18 cellular contexts compared by ENCODE assay signal in the genomic region with DNA sequence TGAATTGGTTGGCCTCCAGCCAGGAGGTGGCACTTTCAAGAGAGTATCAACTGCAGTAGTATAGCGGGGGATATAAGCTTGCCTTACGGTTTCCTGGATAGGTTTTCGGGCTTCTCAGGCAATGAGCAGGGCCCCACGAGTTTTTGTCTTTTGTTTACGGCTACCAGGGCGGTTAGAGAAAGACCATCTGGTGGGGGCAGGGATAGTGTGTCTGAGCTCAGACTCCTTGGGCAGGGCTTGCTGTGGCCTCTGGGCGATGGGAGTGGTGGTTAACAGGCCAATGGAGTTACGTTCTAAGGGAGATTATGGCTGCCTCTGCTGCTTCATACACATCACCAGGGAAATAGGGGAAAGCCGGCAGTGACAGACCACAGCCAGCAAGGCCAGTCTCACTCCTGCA.
DNase-seq lines count a peak whose midpoint lies in the region; ATAC-seq, FAIRE-seq and TF ChIP-seq lines count a peak whose summit lies in the region.
"Had no signal": no experiment of that assay in that cellular context is flagged by ENCODE, and none has a peak within 500 bp of the region (broad histone marks: within the 10 kb centered on the region; RNA-seq: fewer than 3 reads in every experiment).

No MANE protein-coding gene starts in this region.

- BruUV-seq in IMR-90 (replicated peaks; lab: Mats Ljungman, UMichigan): no TSS peak

- DNase-seq in NCI-H82 (lab: John Stamatoyannopoulos, UW) (peak; percentile 63), NCI-H82 treated with DMSO at 0.1 percent for 48 hours (lab: John Stamatoyannopoulos, UW; ENCODE audit: unreplicated experiment) (no peak), IMR-90 (no peak), H1 (ENCODE audit: low read depth in 1 of 2, low spot score in 2 of 2) (no peak), neural progenitor cell (ENCODE audit: low spot score) (peak; percentile 7), nucleus accumbens (lab: John Stamatoyannopoulos, UW) (no peak)
- no peak for DNase-seq in effector CD8-positive, alpha-beta T cell (lab: John Stamatoyannopoulos, UW)
- DNase-seq: CD4-positive, CD25-positive, alpha-beta regulatory T cell; GM23248; Karpas-422; NCI-H1417 treated with DMSO at 0.1 percent for 48 hours; NCI-H2029; NCI-H345; NCI-H526 treated with DMSO at 0.1 percent for 48 hours had no signal

- in situ Hi-C loops in IMR-90 (cut with MboI; ENCODE audit: low sequenced_read_pairs): no loop called here

- ATAC-seq in IMR-90 (ENCODE audit: low read depth) (no peak), HG03571 (IDR thresholded peaks at IDR 0.05; ENCODE audit: unreplicated experiment) (no peak)
- ATAC-seq: SK-N-SH treated with all-trans-retinoic acid at 6 μM for 48 hours had no signal

- H3K23ac ChIP-seq in IMR-90 (ENCODE audit: low read depth, low read length): no peak overlapping the region
- H3K23ac ChIP-seq in H1 (ENCODE audit: insufficient read length): no peak overlapping the region

- TF ChIP-seq POLR2A in IMR-90 (IDR thresholded peaks at IDR 0.05; ENCODE audit: low read depth, low read length) (no peak), H1 (IDR thresholded peaks at IDR 0.05; ENCODE audit: control extremely low read depth in 1 of 2, low read depth in 2 of 2, low read length in 2 of 2) (no peak)

- POLR2A ChIA-PET in IMR-90 (lab: Charles Lee; ENCODE audit: unreplicated experiment) (no interaction called here), H1 (lab: Charles Lee; ENCODE audit: partially characterized antibody) (interaction anchor here (1.4 kb wide), 1 partner anchor 8 kb away, joined by 3 read pairs; no protein-coding TSS in a partner anchor)

- H4K20me1 ChIP-seq in IMR-90 (ENCODE audit: insufficient read depth, low read length) (no peaks in the 10 kb centered on the region), H1 (replicated peaks in 1 of 2; ENCODE audit: control insufficient read depth in 1 of 2, insufficient read depth in 2 of 2, low read length in 2 of 2) (peaks cover 0 to 5% of the 10 kb centered on the region in 2 experiments), neural progenitor cell (ENCODE audit: low read depth) (peaks cover 8% of the 10 kb centered on the region)

- intact Hi-C loops in IMR-90 (cut with micrococcal nuclease): no loop called here

- H3K4me2 ChIP-seq in IMR-90 (ENCODE audit: low read depth, low read length) (no peak overlapping the region), H1 (ENCODE audit: insufficient read depth in 1 of 2, low read depth in 2 of 2, low read length in 2 of 2) (0 out of 4 replicates have a peak overlapping the region, but pooled peaks of 1 of the 2 experiments have one; percentile 34), neural progenitor cell (peak overlapping the region; percentile 22)

- H3K9me3 ChIP-seq in IMR-90 (ENCODE audit: control insufficient read depth, insufficient read depth, low read length) (no peaks in the 10 kb centered on the region), H1 (ENCODE audit: insufficient read depth in 2 of 2, low read depth in 1 of 2, low read length in 1 of 2) (no peaks in the 10 kb centered on the region), neural progenitor cell (ENCODE audit: low read depth) (no peaks in the 10 kb centered on the region)

- H3K23me2 ChIP-seq in H1 (ENCODE audit: low read depth, low read length): no peaks in the 10 kb centered on the region; the same call in 1 of the 2 replicates

- H3K56ac ChIP-seq in IMR-90 (ENCODE audit: extremely low read depth, insufficient read depth, low read length) (no peak overlapping the region), H1 (replicated peaks; ENCODE audit: insufficient read length, low read depth, low read length) (no peak overlapping the region)

- H3K9ac ChIP-seq in IMR-90 (ENCODE audit: low read depth, low read length) (no peak overlapping the region), H1 (replicated peaks in 1 of 4; ENCODE audit: extremely low read depth in 1 of 4, low read depth in 3 of 4, low read length in 3 of 4) (no peak overlapping the region), neural progenitor cell (no peak overlapping the region)
- H3K9ac ChIP-seq: GM23248 had no signal

- no peak overlapping the region for H3K27ac Mint-ChIP-seq in neural progenitor cell

- no peak overlapping the region for H3K4ac ChIP-seq in IMR-90 (ENCODE audit: low read depth, low read length)
- H3K4ac ChIP-seq in H1 (replicated peaks; ENCODE audit: insufficient read length, low read depth, low read length): no peak overlapping the region

- no peak overlapping the region for H4K91ac ChIP-seq in IMR-90 (ENCODE audit: insufficient read depth, low read depth, low read length)
- H4K91ac ChIP-seq in H1 (replicated peaks; ENCODE audit: insufficient read length, low read length): no peak overlapping the region

- H2BK5ac ChIP-seq in IMR-90 (ENCODE audit: low read depth, low read length, poor library complexity, severe bottlenecking) (no peak overlapping the region), H1 (ENCODE audit: low read depth, low read length) (peak overlapping the region; percentile 67; the same call in 1 of the 2 replicates)

- H2BK20ac ChIP-seq in IMR-90 (ENCODE audit: low read depth, low read length): no peak overlapping the region
- H2BK20ac ChIP-seq in H1 (ENCODE audit: low read length): no peak overlapping the region

- H3K27me3 ChIP-seq in IMR-90 (ENCODE audit: control insufficient read depth, insufficient read depth, low read length) (no peaks in the 10 kb centered on the region), H1 (replicated peaks in 1 of 4; ENCODE audit: control insufficient read depth in 3 of 4, extremely low read depth in 1 of 4, insufficient read depth in 3 of 4, low read length in 3 of 4) (no peaks in the 10 kb centered on the region), neural progenitor cell (no peaks in the 10 kb centered on the region)

- TF ChIP-seq CTCF in IMR-90 (conservative IDR thresholded peaks at IDR 0.05; ENCODE audit: low read depth, low read length) (no peak), H1 (IDR thresholded peaks at IDR 0.05; ENCODE audit: control extremely low read depth in 1 of 3, insufficient read depth in 1 of 3, low read depth in 1 of 3, low read length in 3 of 3) (no peak), neural progenitor cell (IDR thresholded peaks at IDR 0.05) (no peak)

- CTCF ChIA-PET in IMR-90 (lab: Yijun Ruan, JAX): no interaction called here
- CTCF ChIA-PET in H1 (lab: Charles Lee; ENCODE audit: partially characterized antibody): interaction anchor here (1.1 to 1.7 kb wide), 8 partner anchors 10 to 401 kb away, joined by 3 to 6 read pairs (median 3); no protein-coding TSS in a partner anchor

- dilution Hi-C loops in IMR-90 (cut with HindIII; ENCODE audit: low sequenced_read_pairs, unreplicated experiment): no loop called here

- peaks cover 73% of the 10 kb centered on the region for H3K36me3 Mint-ChIP-seq in neural progenitor cell

- H2BK120ac ChIP-seq in IMR-90 (ENCODE audit: low read depth, low read length) (no peak overlapping the region), H1 (replicated peaks; ENCODE audit: low read depth, low read length) (no peak overlapping the region)

- peaks cover 12% of the 10 kb centered on the region for H3F3A ChIP-seq in neural progenitor cell (ENCODE audit: low read depth)

- peak overlapping the region in 1 of 2 experiments; percentile 29; a peak in 1 of 4 replicates for H4K8ac ChIP-seq in IMR-90 (ENCODE audit: low read depth in 2 of 2, low read length in 2 of 2)
- peak overlapping the region; percentile 58; the same call in 1 of the 2 replicates for H4K8ac ChIP-seq in H1 (ENCODE audit: extremely low read depth, insufficient read depth, low read length)

- H3K36me3 ChIP-seq in IMR-90 (ENCODE audit: control insufficient read depth, insufficient read depth, low read length) (peaks cover 1% of the 10 kb centered on the region; the same call in 1 of the 2 replicates), H1 (ENCODE audit: control insufficient read depth in 2 of 4, insufficient read depth in 4 of 4, low read length in 3 of 4) (peaks cover 0 to 33% (median 6%) of the 10 kb centered on the region in 4 experiments; a peak in 7 of 8 replicates), neural progenitor cell (peaks cover 13% of the 10 kb centered on the region)

- no peak overlapping the region for H3K4me3 Mint-ChIP-seq in neural progenitor cell
- H3K4me3 Mint-ChIP-seq: CD4-positive, CD25-positive, alpha-beta regulatory T cell had no signal

- H3K4me1 ChIP-seq in IMR-90 (ENCODE audit: control insufficient read depth, insufficient read depth, low read length) (no peaks in the 10 kb centered on the region), H1 (replicated peaks in 1 of 4; ENCODE audit: control insufficient read depth in 3 of 4, insufficient read depth in 4 of 4, low read length in 3 of 4) (peaks cover 0 to 7% (median 5%) of the 10 kb centered on the region in 4 experiments; a peak in 3 of 7 replicates), neural progenitor cell (peaks cover 8% of the 10 kb centered on the region)

- no peak for FAIRE-seq in H1 (lab: Jason Lieb, UNC)
- FAIRE-seq: A204.1 had no signal

- H2AFZ ChIP-seq in IMR-90 (replicated peaks; ENCODE audit: low read length, poor library complexity): peak overlapping the region; percentile 2
- H2AFZ ChIP-seq in H1 (ENCODE audit: low read length): no peak overlapping the region
- H2AFZ ChIP-seq in neural progenitor cell (replicated peaks): no peak overlapping the region
- H2AFZ ChIP-seq: GM23248 had no signal

- H3K27me3 Mint-ChIP-seq in neural progenitor cell (ENCODE audit: insufficient read depth, low read depth): no peaks in the 10 kb centered on the region
- H3K27me3 Mint-ChIP-seq: CD4-positive, CD25-positive, alpha-beta regulatory T cell had no signal

- H3K18ac ChIP-seq in IMR-90 (ENCODE audit: low read depth, low read length) (no peak overlapping the region), H1 (ENCODE audit: extremely low read depth, low read length) (no peak overlapping the region)

- H3K14ac ChIP-seq in IMR-90 (replicated peaks; ENCODE audit: low read depth, low read length) (no peak overlapping the region), H1 (ENCODE audit: insufficient read length) (no peak overlapping the region)

- peaks cover 35% of the 10 kb centered on the region for H3K9me3 Mint-ChIP-seq in neural progenitor cell

- H3K4me3 ChIP-seq in IMR-90 (ENCODE audit: insufficient read depth, low read depth, low read length) (no peak overlapping the region), H1 (ENCODE audit: extremely low read depth in 1 of 4, insufficient read depth in 2 of 4, low read depth in 3 of 4, low read length in 4 of 4) (no peak overlapping the region), neural progenitor cell (no peak overlapping the region)
- H3K4me3 ChIP-seq: GM23248 had no signal

- H4K5ac ChIP-seq in IMR-90 (ENCODE audit: low read depth, low read length): no peak overlapping the region
- H4K5ac ChIP-seq in H1 (ENCODE audit: insufficient read length, low read depth, low read length): no peak overlapping the region

- H3K9me1 ChIP-seq in IMR-90 (ENCODE audit: insufficient read depth, low read length): peaks cover 8% of the 10 kb centered on the region

- H3K27ac ChIP-seq in IMR-90 (ENCODE audit: insufficient read depth, low read length): no peak overlapping the region
- no peak overlapping the region for H3K27ac ChIP-seq in H1 (ENCODE audit: low read depth, low read length)
- no peak overlapping the region for H3K27ac ChIP-seq in neural progenitor cell
- H3K27ac ChIP-seq: GM23248, HL-60 had no signal

- H2BK15ac ChIP-seq in IMR-90 (ENCODE audit: low read depth, low read length): no peak overlapping the region
- no peak overlapping the region for H2BK15ac ChIP-seq in H1 (ENCODE audit: low read length)

- H2BK12ac ChIP-seq in H1 (ENCODE audit: low read depth, low read length): no peak overlapping the region

- H2AK9ac ChIP-seq in IMR-90 (replicated peaks; ENCODE audit: low read depth, low read length, poor library complexity): no peak overlapping the region

- no peak for TF ChIP-seq RAD21 in IMR-90 (IDR thresholded peaks at IDR 0.05; ENCODE audit: low read length)
- TF ChIP-seq RAD21 in H1 (IDR thresholded peaks at IDR 0.05 in 1 of 2, conservative IDR thresholded peaks at IDR 0.05 in 1 of 2; ENCODE audit: low read depth in 2 of 2, low read length in 2 of 2): no peak

- H3K79me1 ChIP-seq in IMR-90 (ENCODE audit: low read depth in 1 of 2, low read length in 2 of 2) (peaks cover 15 to 21% of the 10 kb centered on the region in 2 experiments), H1 (ENCODE audit: low read depth, low read length) (0 out of 2 replicates have a peak, but pooled peaks cover 3% of the 10 kb centered on the region)

- WGBS in IMR-90 (ENCODE audit: extremely low coverage in 2 of 2, insufficient read length in 1 of 2), 2 experiments: 100% methylated on average over 2 of the region's 9 CpGs; no CpG with 5 or more reads in 1 of the 2 experiments
- WGBS in H1 (ENCODE audit: extremely low coverage in 1 of 2, insufficient coverage in 1 of 2, insufficient read length in 1 of 2, insufficient replicate concordance in 2 of 2, low coverage in 1 of 2, low lambda C conversion rate in 2 of 2, missing lambda C conversion rate in 1 of 2), 2 experiments: 89% methylated on average over 9 of the region's 9 CpGs; no CpG with 5 or more reads in 1 of the 2 experiments

- peaks cover 0 to 51% of the 10 kb centered on the region in 2 experiments; a peak in 2 of 4 replicates for H3K79me2 ChIP-seq in H1 (ENCODE audit: control insufficient read depth in 1 of 2, insufficient read depth in 2 of 2, low read length in 2 of 2)
- H3K79me2 ChIP-seq in neural progenitor cell (ENCODE audit: low read depth): peaks cover 68% of the 10 kb centered on the region

- H2AK5ac ChIP-seq in IMR-90 (ENCODE audit: low read depth, low read length) (no peak overlapping the region), H1 (ENCODE audit: low read depth, low read length) (no peak overlapping the region)

- no peak for TF ChIP-seq EP300 in H1 (IDR thresholded peaks at IDR 0.05; ENCODE audit: borderline replicate concordance in 1 of 2, low read depth in 2 of 2, low read length in 2 of 2)

- no peaks in the 10 kb centered on the region for H3K4me1 Mint-ChIP-seq in neural progenitor cell

Comparison
In these comparisons a context has a peak if more than half of its experiments do, and no peak if none do; other contexts are left out.
1. DNase-seq: peak in NCI-H82 (single experiment) and neural progenitor cell (single experiment); none in NCI-H82 treated with DMSO at 0.1 percent for 48 hours (single experiment), IMR-90 (single experiment), H1 (0 of 2), nucleus accumbens (0 of 56) and effector CD8-positive, alpha-beta T cell (single experiment).